23 cellular contexts compared by ENCODE assay signal in the genomic region with DNA sequence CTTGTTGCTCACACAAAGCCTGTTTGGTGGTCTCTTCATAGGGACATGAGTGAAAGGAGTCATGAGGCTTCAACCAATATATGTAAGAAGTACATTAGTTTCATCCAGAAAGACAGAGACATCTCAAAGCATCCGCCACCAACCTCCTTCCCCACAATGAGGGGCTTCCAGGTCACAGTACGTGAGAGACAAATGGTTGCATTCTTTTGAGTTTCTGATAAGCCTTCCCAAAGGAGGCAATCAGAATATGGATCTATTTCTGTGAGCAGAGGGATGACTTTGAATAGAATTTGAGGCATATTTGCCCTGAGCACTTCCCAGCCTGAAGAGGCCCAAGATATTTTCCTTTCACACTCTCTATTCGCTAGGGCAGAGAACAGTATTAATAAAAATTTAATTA.
"Had no signal": no experiment of that assay in that cellular context is flagged by ENCODE, and none has a peak within 500 bp of the region (broad histone marks: within the 10 kb centered on the region; RNA-seq: fewer than 3 reads in every experiment).

No MANE protein-coding gene starts in this region.

- H3K27me3 ChIP-seq: colonic mucosa, dorsolateral prefrontal cortex, esophagus muscularis mucosa, esophagus squamous epithelium, foreskin keratinocyte, gastrocnemius medialis, gastroesophageal sphincter, heart left ventricle, heart right ventricle had no signal

- H3K27ac Mint-ChIP-seq: dendritic cell treated with granulocyte-macrophage colony-stimulating factor and Interleukin-4, amounts not matched to agents 40 ng/mL and 50 ng/mL, for 4 days; effector memory CD8-positive, alpha-beta T cell had no signal

- H3K27ac ChIP-seq: colonic mucosa, coronary artery, dorsolateral prefrontal cortex, epithelial cell of prostate, esophagus muscularis mucosa, esophagus squamous epithelium, foreskin keratinocyte, gastrocnemius medialis, gastroesophageal sphincter, heart left ventricle, heart right ventricle had no signal

- H3K27me3 Mint-ChIP-seq: dendritic cell treated with granulocyte-macrophage colony-stimulating factor and Interleukin-4, amounts not matched to agents 40 ng/mL and 50 ng/mL, for 4 days; effector memory CD8-positive, alpha-beta T cell had no signal

- H3K36me3 ChIP-seq: colonic mucosa, esophagus muscularis mucosa, esophagus squamous epithelium, gastrocnemius medialis, gastroesophageal sphincter, heart left ventricle, heart right ventricle had no signal

- H3K4me3 ChIP-seq: colonic mucosa, coronary artery, dorsolateral prefrontal cortex, esophagus muscularis mucosa, esophagus squamous epithelium, gastrocnemius medialis, gastroesophageal sphincter, heart left ventricle, heart right ventricle had no signal

- H3K4me3 Mint-ChIP-seq: dendritic cell treated with granulocyte-macrophage colony-stimulating factor and Interleukin-4, amounts not matched to agents 40 ng/mL and 50 ng/mL, for 4 days; effector memory CD8-positive, alpha-beta T cell had no signal

- H3K4me1 ChIP-seq: colonic mucosa, esophagus muscularis mucosa, esophagus squamous epithelium, foreskin keratinocyte, gastrocnemius medialis, gastroesophageal sphincter, heart left ventricle, heart right ventricle had no signal

- DNase-seq: colonic mucosa; cortex of kidney; dermis blood vessel endothelial cell; dorsolateral prefrontal cortex; effector CD4-positive, alpha-beta T cell; effector CD8-positive, alpha-beta T cell; effector memory CD4-positive, alpha-beta T cell; effector memory CD8-positive, alpha-beta T cell; erythroblast; esophagus squamous epithelium; foreskin fibroblast; foreskin keratinocyte; foreskin melanocyte; gastrocnemius medialis; glutamatergic neuron; head of caudate nucleus; heart left ventricle; heart right ventricle had no signal

- H3K9me3 ChIP-seq: colonic mucosa, esophagus squamous epithelium, gastrocnemius medialis, gastroesophageal sphincter, heart left ventricle had no signal
